8 cellular contexts compared by ENCODE assay signal in the genomic region with DNA sequence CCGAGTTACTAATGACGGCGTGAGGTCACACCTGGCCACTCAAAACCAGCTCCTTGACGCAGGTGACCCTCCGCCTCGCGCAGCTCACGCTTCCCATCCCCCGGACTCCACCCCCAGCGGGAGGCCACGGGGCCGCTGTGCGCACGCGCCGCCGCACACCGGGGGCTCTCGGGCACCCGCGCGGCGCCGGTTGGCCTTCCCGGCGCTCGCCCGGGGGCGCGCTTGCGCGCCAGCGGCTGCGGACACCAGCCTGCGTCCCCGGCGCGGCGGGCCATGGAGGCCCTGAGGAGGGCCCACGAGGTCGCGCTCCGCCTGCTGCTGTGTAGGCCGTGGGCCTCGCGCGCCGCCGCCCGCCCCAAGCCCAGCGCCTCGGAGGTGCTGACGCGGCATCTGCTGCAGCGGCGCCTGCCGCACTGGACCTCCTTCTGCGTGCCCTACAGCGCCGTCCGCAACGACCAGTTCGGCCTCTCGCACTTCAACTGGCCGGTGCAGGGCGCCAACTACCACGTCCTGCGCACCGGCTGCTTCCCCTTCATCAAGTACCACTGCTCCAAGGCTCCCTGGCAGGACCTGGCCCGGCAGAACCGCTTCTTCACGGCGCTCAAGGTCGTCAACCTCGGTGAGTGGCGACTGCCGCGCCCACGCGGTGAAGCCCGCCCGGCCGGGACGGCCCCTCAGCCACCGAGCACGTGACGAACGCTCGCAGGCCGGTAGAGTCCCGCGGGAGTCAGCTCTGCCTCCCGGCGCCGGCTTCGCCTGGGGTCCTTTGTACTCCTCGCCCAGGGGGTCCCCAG. TPM values are rescaled to one million over a fixed set of nuclear protein-coding genes. Genes with fewer than 3 reads are reported as not detected.
DNase-seq lines count a peak whose midpoint lies in the region; ATAC-seq, FAIRE-seq and TF ChIP-seq lines count a peak whose summit lies in the region.

Gene C15orf61, plus strand, starts transcription at position 156 of the 794 bp plus-strand sequence. Its CDS starts 118 bp downstream, at position 274.

- peak; percentile 73 for ATAC-seq in GM19467 (IDR thresholded peaks at IDR 0.05; ENCODE audit: unreplicated experiment)

- POLR2A ChIA-PET in Caco-2 (lab: Charles Lee): interaction anchor here (0.6 to 1.0 kb wide), 9 partner anchors 9 to 665 kb away, joined by 3 to 7 read pairs (median 3); partner anchors contain the start of gene MAP2K5
- POLR2A ChIA-PET in endothelial cell of umbilical vein (lab: Charles Lee): no interaction called here

- H3K27me3 Mint-ChIP-seq in Caco-2 (ENCODE audit: insufficient read depth, unreplicated experiment): no peaks in the 10 kb centered on the region

- H4K20me1 ChIP-seq in endothelial cell of umbilical vein (replicated peaks; ENCODE audit: control insufficient read depth, extremely low read depth, insufficient read depth, low read length): no peaks in the 10 kb centered on the region

- peak; percentile 34 for TF ChIP-seq POLR2A in endothelial cell of umbilical vein (IDR thresholded peaks at IDR 0.05; ENCODE audit: low read depth, low read length)

- H3K4me3 ChIP-seq in Caco-2 (ENCODE audit: low read depth, low read length) (peak within 1 kb of the TSS; percentile 75), endothelial cell of umbilical vein (replicated peaks in 1 of 3; ENCODE audit: insufficient read depth in 1 of 3, low read depth in 1 of 3, low read length in 3 of 3) (peak within 1 kb of the TSS; percentile 77 to 95 (median 81))

- H2AFZ ChIP-seq in endothelial cell of umbilical vein (ENCODE audit: low read depth, low read length): peak within 1 kb of the TSS; percentile 94

- intact Hi-C loops in Caco-2 (cut with micrococcal nuclease; ENCODE audit: unreplicated experiment): loop anchor here (5.0 kb wide), 1 partner anchor 316 kb away; no protein-coding TSS in a partner anchor
- intact Hi-C loops in endothelial cell of umbilical vein (cut with micrococcal nuclease): loop anchor here (1.0 to 2.0 kb wide), 4 partner anchors 21 to 319 kb away; partner anchors contain the start of genes MAP2K5 and RNU6-1

- H3K9ac ChIP-seq in endothelial cell of umbilical vein (replicated peaks; ENCODE audit: extremely low read depth, insufficient read depth, low read length): peak within 1 kb of the TSS; percentile 87

- peak within 1 kb of the TSS; percentile 92 for H3K4me3 Mint-ChIP-seq in Caco-2 (ENCODE audit: unreplicated experiment)

- DNase-seq in Caco-2 (peak; percentile 93 to 95), HK-2 (ENCODE audit: unreplicated experiment) (peak; percentile 68), NOMO-1 treated with DMSO at 0.1 percent for 48 hours (lab: John Stamatoyannopoulos, UW; ENCODE audit: unreplicated experiment) (peak; percentile 72), endothelial cell of umbilical vein (ENCODE audit: low read depth, low spot score) (peak; percentile 84), middle frontal gyrus (ENCODE audit: extremely low spot score, low spot score) (peak; percentile 71)
- peak; percentile 85 for DNase-seq in activated CD8-positive, alpha-beta memory T cell treated with anti-CD3 and anti-CD28 coated beads, Interleukin-2, amount 50 U/mL, for 4 hours
- DNase-seq in stimulated activated CD8-positive, alpha-beta memory T cell treated with anti-CD3 and anti-CD28 coated beads, Interleukin-2, amount 100 ng/mL, for 1 hour (ENCODE audit: low read depth in 2 of 2): peak; percentile 66 to 69

- no peaks in the 10 kb centered on the region for H3K9me3 Mint-ChIP-seq in Caco-2 (ENCODE audit: unreplicated experiment)

- CTCF ChIA-PET in Caco-2 (lab: Charles Lee) (interaction anchor here (0.7 to 1.0 kb wide), 2 partner anchors 63 to 318 kb away, joined by 3 to 5 read pairs; no protein-coding TSS in a partner anchor), endothelial cell of umbilical vein (lab: Charles Lee) (interaction anchor here (1.2 to 2.3 kb wide), 6 partner anchors 20 to 315 kb away, joined by 4 to 8 read pairs (median 6); partner anchors contain the start of gene MAP2K5)

- H3K27ac Mint-ChIP-seq in Caco-2 (ENCODE audit: unreplicated experiment): peak within 1 kb of the TSS; percentile 97

- peak within 1 kb of the TSS; percentile 63 for H3K27ac ChIP-seq in endothelial cell of umbilical vein (ENCODE audit: insufficient read depth, low read depth, low read length)

- H3K9me3 ChIP-seq in Caco-2 (no peaks in the 10 kb centered on the region), endothelial cell of umbilical vein (replicated peaks; ENCODE audit: control insufficient read depth, insufficient read depth, low read length) (no peaks in the 10 kb centered on the region)

- H3K4me1 ChIP-seq in Caco-2 (peaks cover 9% of the 10 kb centered on the region; the same call in 1 of the 2 replicates), endothelial cell of umbilical vein (ENCODE audit: control insufficient read depth, extremely low read depth, insufficient read depth, low read length) (peaks cover 17% of the 10 kb centered on the region)

- H3K36me3 Mint-ChIP-seq in Caco-2 (ENCODE audit: insufficient read depth, unreplicated experiment): peaks cover 12% of the 10 kb centered on the region

- H3K79me2 ChIP-seq in endothelial cell of umbilical vein (ENCODE audit: control insufficient read depth, insufficient read depth, low read length): peaks cover 27% of the 10 kb centered on the region

- TF ChIP-seq CTCF in Caco-2 (IDR thresholded peaks at IDR 0.05; ENCODE audit: insufficient read depth in 1 of 2, low read depth in 1 of 2, low read length in 1 of 2, severe bottlenecking in 1 of 2, unreplicated experiment in 1 of 2): no peak
- TF ChIP-seq CTCF in endothelial cell of umbilical vein (IDR thresholded peaks at IDR 0.05; ENCODE audit: extremely low read depth in 1 of 2, insufficient read depth in 1 of 2, low read depth in 1 of 2, low read length in 2 of 2): no peak

- no peaks in the 10 kb centered on the region for H3K27me3 ChIP-seq in Caco-2 (replicated peaks; ENCODE audit: control insufficient read depth, insufficient read depth, low read length)
- H3K27me3 ChIP-seq in endothelial cell of umbilical vein (ENCODE audit: control insufficient read depth in 2 of 2, insufficient read depth in 2 of 2, low read length in 2 of 2): no peaks in the 10 kb centered on the region

- peak; percentile 64 for FAIRE-seq in endothelial cell of umbilical vein (lab: Jason Lieb, UNC)

- BruUV-seq in Caco-2 (replicated peaks; lab: Mats Ljungman, UMichigan) (no TSS peak), endothelial cell of umbilical vein (replicated peaks; lab: Mats Ljungman, UMichigan) (no TSS peak)

- H3K4me2 ChIP-seq in endothelial cell of umbilical vein (ENCODE audit: insufficient read depth, low read length): peak within 1 kb of the TSS; percentile 98

- peaks cover 11% of the 10 kb centered on the region for H3K4me1 Mint-ChIP-seq in Caco-2 (ENCODE audit: low read depth, unreplicated experiment)

- no peaks in the 10 kb centered on the region for H3K9me1 ChIP-seq in endothelial cell of umbilical vein (replicated peaks; ENCODE audit: control insufficient read depth, extremely low read depth, insufficient read depth, low read length)

- dilution Hi-C loops in endothelial cell of umbilical vein (cut with MboI; ENCODE audit: extremely low pct_ligation_motif_present, low sequenced_read_pairs): no loop called here

- H3K36me3 ChIP-seq in Caco-2 (ENCODE audit: control insufficient read depth, insufficient read depth, low read length): no peaks in the 10 kb centered on the region
- no peaks in the 10 kb centered on the region for H3K36me3 ChIP-seq in endothelial cell of umbilical vein (ENCODE audit: control insufficient read depth in 2 of 2, extremely low read depth in 1 of 2, insufficient read depth in 2 of 2, low read length in 2 of 2)

TF ChIP-seq in endothelial cell of umbilical vein, 7 proteins besides CTCF, POLR2A, EP300 and RAD21:
- TF ChIP-seq GATA2 (IDR thresholded peaks at IDR 0.05; ENCODE audit: insufficient read depth, insufficient read length, low read depth, low read length) (no peak), POLR2AphosphoS5 (IDR thresholded peaks at IDR 0.05; ENCODE audit: insufficient read depth, low read depth, low read length) (peak; percentile 84)
- TF ChIP-seq, protein P1, sequence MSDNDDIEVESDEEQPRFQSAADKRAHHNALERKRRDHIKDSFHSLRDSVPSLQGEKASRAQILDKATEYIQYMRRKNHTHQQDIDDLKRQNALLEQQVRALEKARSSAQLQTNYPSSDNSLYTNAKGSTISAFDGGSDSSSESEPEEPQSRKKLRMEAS (IDR thresholded peaks at IDR 0.05; ENCODE audit: insufficient read depth, insufficient read length): peak; percentile 84

RNA-seq across cellular contexts. Expression of gene C15orf61, which starts in this region (rescaled TPM):
- 6.0 and 10.5 TPM in 2 replicates for total RNA-seq in Caco-2 (2022)
- 3.7 and 4.1 TPM in 2 replicates for total RNA-seq in endothelial cell of umbilical vein
- 3.2 and 3.5 TPM in 2 replicates for polyA plus RNA-seq in endothelial cell of umbilical vein
- 1.6 and 1.9 TPM in 2 replicates for polyA plus RNA-seq in endothelial cell of umbilical vein (2011; cell fraction: cytosol; rRNA removed)
- 2.2 and 2.7 TPM in 2 replicates for polyA plus RNA-seq in endothelial cell of umbilical vein (2011; cell fraction: nucleus; rRNA removed)
- polyA plus RNA-seq in endothelial cell of umbilical vein (2012): 2.2 and 3.1 TPM in 2 replicates
- 1.4 and 1.9 TPM in 2 replicates for polyA minus RNA-seq in endothelial cell of umbilical vein
- polyA minus RNA-seq in endothelial cell of umbilical vein (2011; cell fraction: cytosol; rRNA and poly(A)+ RNA removed): 1.5 TPM
- polyA minus RNA-seq in endothelial cell of umbilical vein (2011; cell fraction: nucleus; rRNA and poly(A)+ RNA removed): 5.2 and 6.9 TPM in 2 replicates

Comparison
In these comparisons a context has a peak if more than half of its experiments do, and no peak if none do; other contexts are left out.
1. Peak in every context shown above with its lines: DNase-seq, ATAC-seq, H3K4me3 ChIP-seq and H3K27ac ChIP-seq.